10 cellular contexts compared by ENCODE assay signal in genomic region chr1:207821464-207822045, GRCh38.
DNase-seq lines count a peak whose midpoint lies in the region; ATAC-seq, FAIRE-seq and TF ChIP-seq lines count a peak whose summit lies in the region.
"Had no signal": no experiment of that assay in that cellular context is flagged by ENCODE, and none has a peak within 500 bp of the region (broad histone marks: within the 10 kb centered on the region; RNA-seq: fewer than 3 reads in every experiment).

No MANE protein-coding gene starts in this region.

- peaks cover 19% of the 10 kb centered on the region for H3K4me1 ChIP-seq in colonic mucosa
- H3K4me1 ChIP-seq in aorta (ENCODE audit: control insufficient read depth in 1 of 2, insufficient read depth in 2 of 2, low read length in 2 of 2) = peaks cover 0 to 3% of the 10 kb centered on the region in 2 donors

- TF ChIP-seq CTCF in natural killer cell (IDR thresholded peaks at IDR 0.05) = no peak
- TF ChIP-seq CTCF in colonic mucosa (IDR thresholded peaks at IDR 0.05) = no peak
- no peak for TF ChIP-seq CTCF in glutamatergic neuron (IDR thresholded peaks at IDR 0.05; ENCODE audit: partially characterized antibody, unreplicated experiment)

- H3K9me3 Mint-ChIP-seq in natural killer cell = peaks cover 2 to 3% of the 10 kb centered on the region in 2 donors
- no peaks in the 10 kb centered on the region for H3K9me3 Mint-ChIP-seq in natural killer cell treated with Interleukin-12 subunit alpha and Interleukin-12 subunit beta and Interleukin-15 and Interleukin-18, amount 100 ng/mL, for 72 hours
- H3K9me3 Mint-ChIP-seq in naive B cell = peaks cover 0 to 5% (median 2%) of the 10 kb centered on the region in 7 donors
- H3K9me3 Mint-ChIP-seq in glutamatergic neuron (ENCODE audit: unreplicated experiment) = peaks cover 8% of the 10 kb centered on the region

- ATAC-seq in natural killer cell (no peak), naive B cell (ENCODE audit: low read depth in 2 of 2) (no peak), aorta (ENCODE audit: low FRiP score) (no peak)
- ATAC-seq in natural killer cell treated with Interleukin-12 subunit alpha and Interleukin-12 subunit beta and Interleukin-15 and Interleukin-18, amount 100 ng/mL, for 72 hours = no peak

- H3K9me3 ChIP-seq in colonic mucosa = no peaks in the 10 kb centered on the region
- H3K9me3 ChIP-seq in aorta (ENCODE audit: control insufficient read depth, low read length) = no peaks in the 10 kb centered on the region

- FAIRE-seq in HTR-8/SVneo (lab: Jason Lieb, UNC) = no peak

- H3K4me3 Mint-ChIP-seq in natural killer cell (peak overlapping the region; percentile 9), naive B cell (peak overlapping the region; percentile 94 to 99 (median 97)), glutamatergic neuron (ENCODE audit: unreplicated experiment) (no peak overlapping the region)
- H3K4me3 Mint-ChIP-seq in natural killer cell treated with Interleukin-12 subunit alpha and Interleukin-12 subunit beta and Interleukin-15 and Interleukin-18, amount 100 ng/mL, for 72 hours = no peak overlapping the region

- H3K27me3 ChIP-seq in colonic mucosa (no peaks in the 10 kb centered on the region), aorta (ENCODE audit: control insufficient read depth in 1 of 2, insufficient read depth in 2 of 2, low read length in 1 of 2) (no peaks in the 10 kb centered on the region)

- H3K27ac ChIP-seq in colonic mucosa (no peak overlapping the region), aorta (ENCODE audit: low read depth in 1 of 2, low read length in 2 of 2) (peak overlapping the region in 1 of 2 donors; percentile 95)
- H3K27ac ChIP-seq: SK-N-MC had no signal

- DNase-seq in natural killer cell = no peak
- DNase-seq in natural killer cell treated with Interleukin-12 subunit alpha and Interleukin-12 subunit beta and Interleukin-15 and Interleukin-18, amount 100 ng/mL, for 72 hours (ENCODE audit: low spot score) = no peak
- DNase-seq in colonic mucosa = no peak
- no peak for DNase-seq in naive B cell
- no peak for DNase-seq in aorta
- DNase-seq in T-helper 2 cell = no peak
- no peak for DNase-seq in HTR-8/SVneo (ENCODE audit: insufficient read length, low spot score)
- DNase-seq in glutamatergic neuron = no peak
- DNase-seq: NCI-H2171 treated with DMSO at 0.1 percent for 48 hours had no signal

- H3K27ac Mint-ChIP-seq in natural killer cell (peak overlapping the region in 1 of 2 donors; percentile 99), naive B cell (peak overlapping the region; percentile 98 to 100 (median 100)), glutamatergic neuron (ENCODE audit: unreplicated experiment) (no peak overlapping the region)
- H3K27ac Mint-ChIP-seq in natural killer cell treated with Interleukin-12 subunit alpha and Interleukin-12 subunit beta and Interleukin-15 and Interleukin-18, amount 100 ng/mL, for 72 hours = no peak overlapping the region

- intact Hi-C loops in natural killer cell (cut with micrococcal nuclease) (loop anchor here (10.0 kb wide), 1 partner anchor 497 kb away; the partner anchor contains the start of gene CD55), colonic mucosa (cut with DNase I) (no loop called here), aorta (cut with DNase I) (loop anchor here in 1 of 2 donors (10.0 kb wide), 1 partner anchor 143 kb away; no protein-coding TSS in a partner anchor)

- WGBS in aorta, 2 donors = 80 to 89% methylated on average over 17 of the region's 17 CpGs

- H3K36me3 Mint-ChIP-seq in natural killer cell (peaks cover 8% of the 10 kb centered on the region), naive B cell (peaks cover 22 to 47% of the 10 kb centered on the region in 2 donors), glutamatergic neuron (ENCODE audit: unreplicated experiment) (no peaks in the 10 kb centered on the region)
- peaks cover 6% of the 10 kb centered on the region for H3K36me3 Mint-ChIP-seq in natural killer cell treated with Interleukin-12 subunit alpha and Interleukin-12 subunit beta and Interleukin-15 and Interleukin-18, amount 100 ng/mL, for 72 hours

- H3K36me3 ChIP-seq in colonic mucosa (peaks cover 4% of the 10 kb centered on the region), aorta (ENCODE audit: control insufficient read depth in 1 of 2, insufficient read depth in 2 of 2, low read length in 1 of 2) (peaks cover 0 to 2% of the 10 kb centered on the region in 2 donors)

- H3K4me1 Mint-ChIP-seq in natural killer cell (peaks cover 71 to 81% of the 10 kb centered on the region in 2 donors), naive B cell (peaks cover 66 to 88% (median 88%) of the 10 kb centered on the region in 3 donors), glutamatergic neuron (ENCODE audit: low read depth, unreplicated experiment) (peaks cover 17% of the 10 kb centered on the region)
- H3K4me1 Mint-ChIP-seq in natural killer cell treated with Interleukin-12 subunit alpha and Interleukin-12 subunit beta and Interleukin-15 and Interleukin-18, amount 100 ng/mL, for 72 hours (ENCODE audit: low read depth in 2 of 2) = peaks cover 61 to 64% of the 10 kb centered on the region in 2 donors

- H3K9ac ChIP-seq in colonic mucosa (ENCODE audit: low read depth in 2 of 2, low read length in 2 of 2) = peak overlapping the region; percentile 68 to 98

- H3K4me3 ChIP-seq in colonic mucosa (peak overlapping the region; percentile 59), aorta (ENCODE audit: low read length in 2 of 2) (peak overlapping the region; percentile 93 to 98)
- H3K4me3 ChIP-seq: SK-N-MC had no signal

- H3K27me3 Mint-ChIP-seq in natural killer cell (ENCODE audit: low read depth in 2 of 2) (peaks cover 0 to 3% of the 10 kb centered on the region in 2 donors), naive B cell (peaks cover 0 to 6% (median 5%) of the 10 kb centered on the region in 3 donors), glutamatergic neuron (ENCODE audit: unreplicated experiment) (peaks cover 6% of the 10 kb centered on the region)
- no peaks in the 10 kb centered on the region for H3K27me3 Mint-ChIP-seq in natural killer cell treated with Interleukin-12 subunit alpha and Interleukin-12 subunit beta and Interleukin-15 and Interleukin-18, amount 100 ng/mL, for 72 hours

Comparison
In these comparisons a context has a peak if more than half of its experiments do, and no peak if none do; other contexts are left out.
1. H3K4me3 Mint-ChIP-seq: peak in natural killer cell (single experiment) and naive B cell (8 of 8); none in natural killer cell treated with Interleukin-12 subunit alpha and Interleukin-12 subunit beta and Interleukin-15 and Interleukin-18, amount 100 ng/mL, for 72 hours (single experiment) and glutamatergic neuron (single experiment).
2. H3K27ac Mint-ChIP-seq: peak in naive B cell (6 of 6); none in natural killer cell treated with Interleukin-12 subunit alpha and Interleukin-12 subunit beta and Interleukin-15 and Interleukin-18, amount 100 ng/mL, for 72 hours (0 of 2) and glutamatergic neuron (single experiment).